Comparison of ENCODE assay signal across 1 cellular context in genomic region chr2:173159794-173160463, GRCh38.
A peak's percentile ranks its signal among the peaks of the same experiment; 100 is the strongest.
TF ChIP-seq lines count a peak whose summit lies in the region.

No MANE protein-coding gene starts in this region.

TF ChIP-seq in A549, 52 proteins besides CTCF, POLR2A, EP300 and RAD21 (continued from another document):
- peak; percentile 46; the same call in 1 of the 2 replicates for TF ChIP-seq MAX (IDR thresholded peaks at IDR 0.05)
- peak; percentile 75 for TF ChIP-seq FOSL2 (IDR thresholded peaks at IDR 0.05)
- peak; percentile 83 for TF ChIP-seq FOSL2 (CRISPR knock-in tag; IDR thresholded peaks at IDR 0.05)
- TF ChIP-seq ESRRA (IDR thresholded peaks at IDR 0.05; ENCODE audit: borderline replicate concordance, low read length), result no peak
- peak; percentile 91 for TF ChIP-seq JUNB (IDR thresholded peaks at IDR 0.05)
- no peak for TF ChIP-seq NPAS2 (CRISPR knock-in tag; IDR thresholded peaks at IDR 0.05; ENCODE audit: borderline replicate concordance)
- no peak for TF ChIP-seq E2F6 (IDR thresholded peaks at IDR 0.05; ENCODE audit: borderline replicate concordance, low read depth)
- no peak for TF ChIP-seq NR3C1 (IDR thresholded peaks at IDR 0.05)
- TF ChIP-seq MAFK (IDR thresholded peaks at IDR 0.05; ENCODE audit: partially characterized antibody), result peak; percentile 26
- TF ChIP-seq MYC (IDR thresholded peaks at IDR 0.05; ENCODE audit: borderline replicate concordance, low read length), result no peak
